Comparison of ENCODE assay signal across 9 cellular contexts in the genomic region with DNA sequence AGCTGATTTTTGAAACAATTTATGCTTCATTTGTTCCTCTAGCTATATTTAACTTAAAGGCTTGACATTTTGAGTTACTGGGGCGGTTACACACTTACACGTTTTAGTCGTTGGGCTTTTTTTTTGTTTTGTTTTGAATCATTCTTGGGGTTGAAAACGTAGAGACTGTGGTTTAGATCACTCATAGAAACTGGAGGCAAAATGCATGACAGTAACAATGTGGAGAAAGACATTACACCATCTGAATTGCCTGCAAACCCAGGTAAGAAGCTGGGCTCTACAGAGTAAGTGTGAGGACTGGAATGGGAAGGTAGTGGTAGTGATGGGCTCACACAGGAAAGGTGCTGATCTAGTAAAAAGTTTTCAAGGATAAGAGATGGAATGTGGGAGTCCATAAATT. TPM values are rescaled to one million over a fixed set of nuclear protein-coding genes. Genes with fewer than 3 reads are reported as not detected.
DNase-seq lines count a peak whose midpoint lies in the region; ATAC-seq and TF ChIP-seq lines count a peak whose summit lies in the region.
"Had no signal": no experiment of that assay in that cellular context is flagged by ENCODE, and none has a peak within 500 bp of the region (broad histone marks: within the 10 kb centered on the region; RNA-seq: fewer than 3 reads in every experiment).

CLEC2D (plus strand) TSS at position 180 of the 400 bp plus-strand sequence; CDS start at position 202, 22 bp downstream.

- H3K79me1 ChIP-seq in mesenchymal stem cell (replicated peaks; ENCODE audit: low read length, poor library complexity, severe bottlenecking): peaks cover 2% of the 10 kb centered on the region

- no peaks in the 10 kb centered on the region for H4K20me1 ChIP-seq in neural progenitor cell (ENCODE audit: low read depth)

- no peak within 1 kb of the TSS for H3K14ac ChIP-seq in mesenchymal stem cell (ENCODE audit: low read length in 2 of 2)

- H3K36me3 Mint-ChIP-seq in T-cell: peaks cover 58% of the 10 kb centered on the region
- peaks cover 21% of the 10 kb centered on the region for H3K36me3 Mint-ChIP-seq in neural progenitor cell

- DNase-seq in T-cell: peak in 8 of 34 experiments; percentile 19 to 52 (median 36)
- DNase-seq in neural progenitor cell (ENCODE audit: low spot score): no peak
- DNase-seq in inferior parietal cortex (ENCODE audit: extremely low spot score): no peak
- DNase-seq in cortex of kidney (lab: John Stamatoyannopoulos, UW): no peak
- DNase-seq in coronary artery (ENCODE audit: low spot score): no peak
- DNase-seq in mesenchymal stem cell: no peak
- DNase-seq: activated gamma-delta T cell had no signal

- POLR2A ChIA-PET in T-cell (lab: Charles Lee): interaction anchor here (0.6 to 6.1 kb wide), 16 partner anchors 8 to 195 kb away, joined by 3 to 54 read pairs (median 7); partner anchors contain the start of gene CD69 (in 1 of the 2)

- no peak within 1 kb of the TSS for H2BK12ac ChIP-seq in mesenchymal stem cell (ENCODE audit: low read length in 2 of 2)

- no peak within 1 kb of the TSS for H3K27ac ChIP-seq in neural progenitor cell
- H3K27ac ChIP-seq in coronary artery: no peak within 1 kb of the TSS
- no peak within 1 kb of the TSS for H3K27ac ChIP-seq in mesenchymal stem cell (ENCODE audit: low read length, poor library complexity, severe bottlenecking)

- H4K8ac ChIP-seq in mesenchymal stem cell (ENCODE audit: low read length): no peak within 1 kb of the TSS

- no peak for TF ChIP-seq CTCF in neural progenitor cell (IDR thresholded peaks at IDR 0.05)
- TF ChIP-seq CTCF in coronary artery (IDR thresholded peaks at IDR 0.05): no peak

- H3K27me3 ChIP-seq in neural progenitor cell (no peaks in the 10 kb centered on the region), mesenchymal stem cell (ENCODE audit: control insufficient read depth in 1 of 2, insufficient read depth in 1 of 2, low read length in 2 of 2) (no peaks in the 10 kb centered on the region)

- H3K18ac ChIP-seq in mesenchymal stem cell (ENCODE audit: low read depth in 1 of 2, low read length in 2 of 2): no peak within 1 kb of the TSS

- H3K4me2 ChIP-seq in neural progenitor cell (no peak within 1 kb of the TSS), mesenchymal stem cell (ENCODE audit: low read length, poor library complexity, severe bottlenecking) (no peak within 1 kb of the TSS)

- no peak within 1 kb of the TSS for H4K91ac ChIP-seq in mesenchymal stem cell (ENCODE audit: low read length)

- H3K4ac ChIP-seq in mesenchymal stem cell (ENCODE audit: low read depth in 1 of 2, low read length in 2 of 2): no peak within 1 kb of the TSS

- CTCF ChIA-PET in T-cell (lab: Charles Lee): interaction anchor here (0.7 to 2.2 kb wide), 16 partner anchors 13 to 128 kb away, joined by 3 to 15 read pairs (median 4); no protein-coding TSS in a partner anchor

- no peaks in the 10 kb centered on the region for H3K79me2 ChIP-seq in neural progenitor cell (ENCODE audit: low read depth)

- H3K27ac Mint-ChIP-seq in T-cell: peak within 1 kb of the TSS; percentile 83 to 95
- no peak within 1 kb of the TSS for H3K27ac Mint-ChIP-seq in neural progenitor cell

- H3K4me1 ChIP-seq in neural progenitor cell (no peaks in the 10 kb centered on the region), mesenchymal stem cell (ENCODE audit: control insufficient read depth, insufficient read depth, low read depth, low read length) (peaks cover 13% of the 10 kb centered on the region)

- H3K9me3 Mint-ChIP-seq in T-cell (no peaks in the 10 kb centered on the region), neural progenitor cell (no peaks in the 10 kb centered on the region)

- no peaks in the 10 kb centered on the region for H3K9me3 ChIP-seq in neural progenitor cell (ENCODE audit: low read depth)
- H3K9me3 ChIP-seq in mesenchymal stem cell (ENCODE audit: control insufficient read depth, low read length): no peaks in the 10 kb centered on the region

- H3K27me3 Mint-ChIP-seq in T-cell (no peaks in the 10 kb centered on the region), neural progenitor cell (ENCODE audit: insufficient read depth, low read depth) (no peaks in the 10 kb centered on the region)

- 82% methylated on average over 4 of the region's 4 CpGs for WGBS in mesenchymal stem cell

- ATAC-seq in GM18520 (IDR thresholded peaks at IDR 0.05; ENCODE audit: unreplicated experiment) (peak; percentile 40), HG02678 (IDR thresholded peaks at IDR 0.05; ENCODE audit: unreplicated experiment) (peak; percentile 52), T-cell (replicated peaks in 1 of 4) (peak; percentile 44 to 57 (median 54))

- no peak within 1 kb of the TSS for H2BK15ac ChIP-seq in mesenchymal stem cell (ENCODE audit: low read depth, poor library complexity, severe bottlenecking)

- H3K9ac ChIP-seq in neural progenitor cell: no peak within 1 kb of the TSS
- no peak within 1 kb of the TSS for H3K9ac ChIP-seq in mesenchymal stem cell (ENCODE audit: low read length)

- H3K36me3 ChIP-seq in neural progenitor cell: no peaks in the 10 kb centered on the region
- H3K36me3 ChIP-seq in mesenchymal stem cell (ENCODE audit: control insufficient read depth in 1 of 2, insufficient read depth in 2 of 2, low read depth in 1 of 2, low read length in 2 of 2): peaks cover 0 to 7% of the 10 kb centered on the region in 2 experiments

- H3K23ac ChIP-seq in mesenchymal stem cell (ENCODE audit: low read length in 2 of 2): no peak within 1 kb of the TSS

- peak within 1 kb of the TSS; percentile 85 to 90 (median 89) for H3K4me3 Mint-ChIP-seq in T-cell
- H3K4me3 Mint-ChIP-seq in neural progenitor cell: no peak within 1 kb of the TSS

- no peak within 1 kb of the TSS for H3K4me3 ChIP-seq in neural progenitor cell
- H3K4me3 ChIP-seq in coronary artery: no peak within 1 kb of the TSS
- H3K4me3 ChIP-seq in mesenchymal stem cell (ENCODE audit: insufficient read depth in 1 of 2, low read depth in 1 of 2, low read length in 2 of 2): no peak within 1 kb of the TSS

- no peak within 1 kb of the TSS for H2BK120ac ChIP-seq in mesenchymal stem cell (ENCODE audit: low read depth, low read length)

- H3K4me1 Mint-ChIP-seq in T-cell (peaks cover 66 to 70% (median 66%) of the 10 kb centered on the region in 3 donors), neural progenitor cell (no peaks in the 10 kb centered on the region)

- H2AK5ac ChIP-seq in mesenchymal stem cell (ENCODE audit: low read length, severe bottlenecking): no peak within 1 kb of the TSS

- no peak within 1 kb of the TSS for H2BK5ac ChIP-seq in mesenchymal stem cell (ENCODE audit: low read depth, low read length, poor library complexity, severe bottlenecking)

- no peaks in the 10 kb centered on the region for H3F3A ChIP-seq in neural progenitor cell (ENCODE audit: low read depth)

- H2AFZ ChIP-seq in neural progenitor cell (replicated peaks) (no peak within 1 kb of the TSS), mesenchymal stem cell (ENCODE audit: low read depth, low read length) (no peak within 1 kb of the TSS)

RNA-seq across cellular contexts. Expression of gene CLEC2D, which starts in this region (rescaled TPM):
- total RNA-seq in T-cell: 100 to 1,000 TPM; 217 to 338 (median 311) TPM
- total RNA-seq in neural progenitor cell (ENCODE audit: low replicate concordance): 10.3 and 18.7 TPM in 2 replicates
- 2.4 TPM for polyA plus RNA-seq in mesenchymal stem cell (2013, experiment 1 of 2)
- 2.9 TPM for polyA plus RNA-seq in mesenchymal stem cell (2013, experiment 2 of 2)

Comparison
In these comparisons a context has a peak if more than half of its experiments do, and no peak if none do; other contexts are left out.
1. RNA of gene CLEC2D (total RNA-seq): 217 to 338 TPM in T-cell; 10.3 to 18.7 TPM in neural progenitor cell; every median in the first group is over 10 times any median in the second.
2. Peak in every context shown above with its lines, with median percentiles within 50 percentile points of each other: ATAC-seq.